17 cellular contexts compared by ENCODE assay signal in the genomic region with DNA sequence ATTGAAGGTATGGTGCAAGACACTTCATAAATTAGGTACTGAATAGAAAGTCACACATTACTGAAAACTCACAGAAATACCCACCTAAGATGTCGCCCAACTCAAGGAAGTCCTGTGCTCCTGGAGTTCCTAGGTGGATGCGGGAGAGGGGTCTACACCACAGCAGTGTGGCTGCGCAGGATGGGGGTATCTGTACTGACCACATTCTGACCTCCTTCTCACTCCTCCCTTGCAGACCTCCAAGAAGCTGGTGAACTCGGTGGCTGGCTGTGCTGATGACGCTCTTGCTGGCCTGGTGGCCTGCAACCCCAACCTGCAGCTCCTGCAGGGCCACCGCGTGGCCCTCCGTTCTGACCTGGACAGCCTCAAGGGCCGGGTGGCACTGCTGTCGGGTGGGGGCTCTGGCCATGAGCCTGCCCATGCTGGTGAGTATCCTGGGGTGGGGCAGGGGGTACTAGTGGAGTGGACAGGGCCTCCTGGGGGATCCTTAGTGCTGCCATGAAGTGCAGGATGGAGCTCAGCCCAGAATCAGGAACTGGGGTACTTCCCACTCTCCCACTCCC. TPM values are rescaled to one million over a fixed set of nuclear protein-coding genes. Genes with fewer than 3 reads are reported as not detected.
A peak's percentile ranks its signal among the peaks of the same experiment; 100 is the strongest.
DNase-seq lines count a peak whose midpoint lies in the region; ATAC-seq and TF ChIP-seq lines count a peak whose summit lies in the region.
"Had no signal": no experiment of that assay in that cellular context is flagged by ENCODE, and none has a peak within 500 bp of the region (broad histone marks: within the 10 kb centered on the region; RNA-seq: fewer than 3 reads in every experiment).

No MANE protein-coding gene starts in this region.

- H3K9me3 ChIP-seq in right atrium auricular region (no peaks in the 10 kb centered on the region), osteoblast (ENCODE audit: low read depth, low read length) (no peaks in the 10 kb centered on the region), MM.1S (replicated peaks; ENCODE audit: insufficient read depth, low read length) (no peaks in the 10 kb centered on the region)
- no peaks in the 10 kb centered on the region for H3K9me3 ChIP-seq in effector memory CD4-positive, alpha-beta T cell (ENCODE audit: control insufficient read depth, low read length)
- H3K9me3 ChIP-seq: BLaER1 treated with 17β-estradiol and CSF1 and Interleukin-3, amounts not matched to agents 10 nM and 100 nM had no signal

- peaks cover 16% of the 10 kb centered on the region for H3K36me3 Mint-ChIP-seq in central memory CD8-positive, alpha-beta T cell (ENCODE audit: insufficient read depth)
- H3K36me3 Mint-ChIP-seq in endothelial cell (ENCODE audit: low read depth, unreplicated experiment), result peaks cover 15% of the 10 kb centered on the region

- no peaks in the 10 kb centered on the region for H3K36me3 ChIP-seq in right atrium auricular region
- H3K36me3 ChIP-seq in osteoblast (ENCODE audit: insufficient read depth, low read length), result peaks cover 4% of the 10 kb centered on the region
- no peaks in the 10 kb centered on the region for H3K36me3 ChIP-seq in MM.1S (replicated peaks; ENCODE audit: insufficient read depth, low read length)
- peaks cover 3% of the 10 kb centered on the region for H3K36me3 ChIP-seq in effector memory CD4-positive, alpha-beta T cell (ENCODE audit: control insufficient read depth, insufficient read depth, low read length)

- H3K79me2 ChIP-seq in osteoblast (ENCODE audit: insufficient read depth, low read length) (peaks cover 5% of the 10 kb centered on the region), MM.1S (ENCODE audit: low read length) (peaks cover 9% of the 10 kb centered on the region)

- DNase-seq in Right ventricle myocardium inferior (ENCODE audit: missing footprints) (peak; percentile 30), right atrium auricular region (ENCODE audit: low spot score) (no peak), endothelial cell (ENCODE audit: low spot score) (no peak), osteoblast (ENCODE audit: insufficient read length, low spot score, missing footprints) (peak; percentile 23), MM.1S (no peak), hippocampal formation (lab: John Stamatoyannopoulos, UW) (no peak)
- no peak for DNase-seq in central memory CD8-positive, alpha-beta T cell (ENCODE audit: low spot score in 2 of 2)
- DNase-seq in effector memory CD4-positive, alpha-beta T cell, result no peak
- DNase-seq: 8988T; AML-193; CD4-positive, CD25-positive, alpha-beta regulatory T cell; DMS53; GF-D8; GM23248 had no signal

- H3K4me2 ChIP-seq in osteoblast (ENCODE audit: insufficient read depth, low read length), result no peak overlapping the region
- no peak overlapping the region for H3K4me2 ChIP-seq in MM.1S (ENCODE audit: low read depth, low read length)

- intact Hi-C loops in Right ventricle myocardium inferior (cut with DNase I), result loop anchor here (2.0 kb wide), 1 partner anchor 25 kb away; a partner anchor contains a TSS

- ATAC-seq in Right ventricle myocardium inferior, result no peak
- no peak for ATAC-seq in central memory CD8-positive, alpha-beta T cell (replicated peaks; ENCODE audit: extremely low read depth, poor library complexity, severe bottlenecking)
- ATAC-seq: HCT116 had no signal

- TF ChIP-seq CTCF in right atrium auricular region (IDR thresholded peaks at IDR 0.05) (no peak), endothelial cell (IDR thresholded peaks at IDR 0.05; ENCODE audit: unreplicated experiment) (no peak), osteoblast (IDR thresholded peaks at IDR 0.05; ENCODE audit: extremely low read depth, low read depth, low read length) (no peak), MM.1S (IDR thresholded peaks at IDR 0.05; ENCODE audit: low read length) (no peak)

- no peak overlapping the region for H3K9ac ChIP-seq in MM.1S (ENCODE audit: low read length)
- H3K9ac ChIP-seq: GM23248 had no signal

- H3K4me3 Mint-ChIP-seq in central memory CD8-positive, alpha-beta T cell, result no peak overlapping the region
- H3K4me3 Mint-ChIP-seq in endothelial cell (ENCODE audit: unreplicated experiment), result peak overlapping the region; percentile 62

- H3K27ac ChIP-seq in right atrium auricular region (no peak overlapping the region), osteoblast (ENCODE audit: low read depth, low read length) (no peak overlapping the region), MM.1S (ENCODE audit: low read length) (no peak overlapping the region)
- H3K27ac ChIP-seq in effector memory CD4-positive, alpha-beta T cell (ENCODE audit: insufficient read depth, low read length, poor library complexity, severe bottlenecking), result no peak overlapping the region
- H3K27ac ChIP-seq: GM23248, HL-60 had no signal

- H2AFZ ChIP-seq in osteoblast (ENCODE audit: low read length), result no peak overlapping the region
- H2AFZ ChIP-seq in MM.1S (ENCODE audit: low read length), result no peak overlapping the region
- H2AFZ ChIP-seq: GM23248 had no signal

- H4K20me1 ChIP-seq in osteoblast (ENCODE audit: insufficient read depth, low read length) (no peaks in the 10 kb centered on the region), MM.1S (ENCODE audit: insufficient read depth, low read length) (no peaks in the 10 kb centered on the region)

- H3K9me3 Mint-ChIP-seq in central memory CD8-positive, alpha-beta T cell, result no peaks in the 10 kb centered on the region
- H3K9me3 Mint-ChIP-seq in endothelial cell (ENCODE audit: unreplicated experiment), result no peaks in the 10 kb centered on the region
- H3K9me3 Mint-ChIP-seq: CD4-positive, CD25-positive, alpha-beta regulatory T cell had no signal

- no peaks in the 10 kb centered on the region for H3K27me3 Mint-ChIP-seq in central memory CD8-positive, alpha-beta T cell
- peaks cover 7% of the 10 kb centered on the region for H3K27me3 Mint-ChIP-seq in endothelial cell (ENCODE audit: unreplicated experiment)
- H3K27me3 Mint-ChIP-seq: CD4-positive, CD25-positive, alpha-beta regulatory T cell had no signal

- peaks cover 15% of the 10 kb centered on the region for H3K4me1 Mint-ChIP-seq in central memory CD8-positive, alpha-beta T cell
- H3K4me1 Mint-ChIP-seq in endothelial cell (ENCODE audit: unreplicated experiment), result peaks cover 9% of the 10 kb centered on the region

- H3K4me1 ChIP-seq in right atrium auricular region, result peaks cover 0 to 8% of the 10 kb centered on the region in 2 donors
- peaks cover 24% of the 10 kb centered on the region for H3K4me1 ChIP-seq in osteoblast (ENCODE audit: insufficient read depth, low read length)
- peaks cover 20% of the 10 kb centered on the region for H3K4me1 ChIP-seq in MM.1S (ENCODE audit: low read length)
- H3K4me1 ChIP-seq in effector memory CD4-positive, alpha-beta T cell (ENCODE audit: control insufficient read depth, insufficient read depth, low read length, poor library complexity, severe bottlenecking), result peaks cover 3% of the 10 kb centered on the region

- H3K27me3 ChIP-seq in right atrium auricular region (no peaks in the 10 kb centered on the region), osteoblast (ENCODE audit: insufficient read depth, low read length) (no peaks in the 10 kb centered on the region), MM.1S (replicated peaks; ENCODE audit: insufficient read depth, low read length) (no peaks in the 10 kb centered on the region)
- H3K27me3 ChIP-seq in effector memory CD4-positive, alpha-beta T cell (replicated peaks; ENCODE audit: control insufficient read depth, insufficient read depth, low read length, poor library complexity, severe bottlenecking), result no peaks in the 10 kb centered on the region
- H3K27me3 ChIP-seq: BLaER1 treated with 17β-estradiol and CSF1 and Interleukin-3, amounts not matched to agents 10 nM and 100 nM had no signal

- no peaks in the 10 kb centered on the region for H3K9me2 ChIP-seq in MM.1S (replicated peaks; ENCODE audit: insufficient read depth, low read length)

- peak overlapping the region; percentile 52 for H3K27ac Mint-ChIP-seq in central memory CD8-positive, alpha-beta T cell (ENCODE audit: low read depth)
- H3K27ac Mint-ChIP-seq in endothelial cell (ENCODE audit: unreplicated experiment), result no peak overlapping the region

- no peak overlapping the region for H3K4me3 ChIP-seq in right atrium auricular region
- H3K4me3 ChIP-seq in osteoblast (ENCODE audit: insufficient read depth, low read length), result no peak overlapping the region
- H3K4me3 ChIP-seq in MM.1S (ENCODE audit: low read length), result no peak overlapping the region
- H3K4me3 ChIP-seq in effector memory CD4-positive, alpha-beta T cell (ENCODE audit: insufficient read depth, low read depth, low read length, poor library complexity, severe bottlenecking), result no peak overlapping the region
- H3K4me3 ChIP-seq: BLaER1 treated with 17β-estradiol and CSF1 and Interleukin-3, amounts not matched to agents 10 nM and 100 nM; GM23248 had no signal

- H3F3A ChIP-seq in MM.1S (ENCODE audit: insufficient read depth, low read length), result 0 out of 2 replicates have a peak, but pooled peaks cover 4% of the 10 kb centered on the region

RNA-seq across cellular contexts. Expression of a gene that starts 4.8 kb away (rescaled TPM):
- total RNA-seq in Right ventricle myocardium inferior (12.3 TPM), right atrium auricular region (10 to 100 TPM in 1 of 2 donors, 1 to 10 TPM in 1; 9.7 to 11.3 TPM), endothelial cell (ENCODE audit: unreplicated experiment) (53.1 TPM), osteoblast (21.8 and 30.0 TPM in 2 replicates)

RNA-seq across cellular contexts. Expression of a gene that starts 4.9 kb away (rescaled TPM):
- total RNA-seq in Right ventricle myocardium inferior (113 TPM), right atrium auricular region (100 to 1,000 TPM; 118 to 133 TPM), endothelial cell (ENCODE audit: unreplicated experiment) (239 TPM), osteoblast (330 and 331 TPM in 2 replicates)

RNA-seq across cellular contexts. Expression of a gene that starts 23.9 kb away (rescaled TPM):
- total RNA-seq in Right ventricle myocardium inferior, result 14.6 TPM
- total RNA-seq in right atrium auricular region, result 10 to 100 TPM; 15.0 to 27.3 TPM
- 21.6 TPM for total RNA-seq in endothelial cell (ENCODE audit: unreplicated experiment)
- total RNA-seq in osteoblast, result 149 and 151 TPM in 2 replicates

RNA-seq across cellular contexts. Expression of a gene that starts 24.4 kb away (rescaled TPM):
- total RNA-seq in Right ventricle myocardium inferior (18.0 TPM), right atrium auricular region (10 to 100 TPM; 12.6 to 18.2 TPM), endothelial cell (ENCODE audit: unreplicated experiment) (18.8 TPM), osteoblast (41.3 and 48.3 TPM in 2 replicates)

RNA-seq across cellular contexts. Expression of a gene that starts 42.7 kb away (rescaled TPM):
- total RNA-seq in Right ventricle myocardium inferior, result 1.0 TPM
- under 1 TPM; 0.48 to 0.94 TPM for total RNA-seq in right atrium auricular region
- 25.3 TPM for total RNA-seq in endothelial cell (ENCODE audit: unreplicated experiment)
- total RNA-seq in osteoblast, result 4.7 and 6.2 TPM in 2 replicates

Comparison
In these comparisons a context has a peak if more than half of its experiments do, and no peak if none do; other contexts are left out.
1. DNase-seq: peak in Right ventricle myocardium inferior (single experiment) and osteoblast (single experiment); none in right atrium auricular region (single experiment), central memory CD8-positive, alpha-beta T cell (0 of 2), endothelial cell (single experiment), MM.1S (single experiment), hippocampal formation (0 of 2) and effector memory CD4-positive, alpha-beta T cell (0 of 3).